In genomic region chr7:99374121-99375064, GRCh38 we compare ENCODE assay signal across 8 cellular contexts. TPM values are rescaled to one million over a fixed set of nuclear protein-coding genes. Genes with fewer than 3 reads are reported as not detected.
DNase-seq lines count a peak whose midpoint lies in the region; ATAC-seq and TF ChIP-seq lines count a peak whose summit lies in the region.

Gene ARPC1B (plus strand): TSS chr7:99374730. CDS start chr7:99385715, 10,985 bp downstream.

- H3K36me3 Mint-ChIP-seq in activated CD4-positive, alpha-beta memory T cell treated with anti-CD3 and anti-CD28 coated beads for 36 hours, result peaks cover 20% of the 10 kb centered on the region
- peaks cover 12% of the 10 kb centered on the region for H3K36me3 Mint-ChIP-seq in memory B cell

- DNase-seq in AG04450 (ENCODE audit: low read depth, low spot score), result no peak
- peak; percentile 82 for DNase-seq in NCI-H748 (lab: John Stamatoyannopoulos, UW; ENCODE audit: unreplicated experiment)
- peak; percentile 92 for DNase-seq in activated CD4-positive, alpha-beta memory T cell treated with anti-CD3 and anti-CD28 coated beads for 36 hours
- DNase-seq in effector CD8-positive, alpha-beta T cell (lab: John Stamatoyannopoulos, UW), result peak; percentile 75
- DNase-seq in memory B cell (ENCODE audit: low spot score in 2 of 2), result peak; percentile 69 to 74
- DNase-seq in stimulated activated CD8-positive, alpha-beta memory T cell treated with anti-CD3 and anti-CD28 coated beads, Interleukin-15, amount 100 ng/mL, for 24 hours (ENCODE audit: low read depth), result peak; percentile 70

- no peaks in the 10 kb centered on the region for H3K9me3 Mint-ChIP-seq in activated CD4-positive, alpha-beta memory T cell treated with anti-CD3 and anti-CD28 coated beads for 36 hours
- H3K9me3 Mint-ChIP-seq in memory B cell, result peaks cover 1% of the 10 kb centered on the region

- POLR2A ChIA-PET in AG04450 (lab: Yijun Ruan, JAX), result interaction anchor here (0.6 to 1.0 kb wide), 2 partner anchors 12 to 17 kb away, joined by 4 to 5 read pairs; no protein-coding TSS in a partner anchor
- POLR2A ChIA-PET in activated CD4-positive, alpha-beta memory T cell treated with anti-CD3 and anti-CD28 coated beads for 36 hours (lab: Charles Lee), result interaction anchor here (1.3 to 2.9 kb wide), 3 partner anchors 13 to 34 kb away, joined by 3 to 21 read pairs (median 7); partner anchors contain the start of genes BUD31 and PDAP1

- H3K4me3 Mint-ChIP-seq in activated CD4-positive, alpha-beta memory T cell treated with anti-CD3 and anti-CD28 coated beads for 36 hours, result peak within 1 kb of the TSS; percentile 84
- H3K4me3 Mint-ChIP-seq in memory B cell, result peak within 1 kb of the TSS; percentile 86

- H3K27ac ChIP-seq in AG04450 (ENCODE audit: low read depth, low read length), result no peak within 1 kb of the TSS

- CTCF ChIA-PET in AG04450 (lab: Charles Lee), result no interaction called here
- CTCF ChIA-PET in activated CD4-positive, alpha-beta memory T cell treated with anti-CD3 and anti-CD28 coated beads for 36 hours (lab: Charles Lee), result interaction anchor here (1.4 kb wide), 1 partner anchor 12 kb away, joined by 3 read pairs; no protein-coding TSS in a partner anchor

- peak within 1 kb of the TSS; percentile 72 for H3K4me3 ChIP-seq in AG04450 (ENCODE audit: low read depth, low read length)

- no peaks in the 10 kb centered on the region for H3K27me3 Mint-ChIP-seq in activated CD4-positive, alpha-beta memory T cell treated with anti-CD3 and anti-CD28 coated beads for 36 hours
- no peaks in the 10 kb centered on the region for H3K27me3 Mint-ChIP-seq in memory B cell

- peaks cover 33% of the 10 kb centered on the region for H3K4me1 Mint-ChIP-seq in activated CD4-positive, alpha-beta memory T cell treated with anti-CD3 and anti-CD28 coated beads for 36 hours (ENCODE audit: low read depth)
- peaks cover 11% of the 10 kb centered on the region for H3K4me1 Mint-ChIP-seq in memory B cell

- no peaks in the 10 kb centered on the region; the same call in 1 of the 2 replicates for H3K9me3 ChIP-seq in AG04450 (ENCODE audit: control insufficient read depth, insufficient read depth, low read length)

- intact Hi-C loops in activated CD4-positive, alpha-beta memory T cell treated with anti-CD3 and anti-CD28 coated beads for 36 hours (cut with micrococcal nuclease), result loop anchor here (1.0 to 2.0 kb wide), 3 partner anchors 34 to 496 kb away; partner anchors contain the start of genes BUD31, PDAP1 and TRRAP

- ATAC-seq in GM18520 (IDR thresholded peaks at IDR 0.05; ENCODE audit: unreplicated experiment) (peak; percentile 45), HG02981 (IDR thresholded peaks at IDR 0.05; ENCODE audit: unreplicated experiment) (peak; percentile 54), memory B cell (ENCODE audit: low read depth) (peak; percentile 73)

- H3K27me3 ChIP-seq in AG04450 (ENCODE audit: control insufficient read depth, insufficient read depth, low read length), result no peaks in the 10 kb centered on the region

- no peak for TF ChIP-seq CTCF in AG04450 (IDR thresholded peaks at IDR 0.05; ENCODE audit: low read depth, low read length)

- H3K27ac Mint-ChIP-seq in activated CD4-positive, alpha-beta memory T cell treated with anti-CD3 and anti-CD28 coated beads for 36 hours, result peak within 1 kb of the TSS; percentile 86
- H3K27ac Mint-ChIP-seq in memory B cell, result peak within 1 kb of the TSS; percentile 72

RNA-seq across cellular contexts. Expression of gene ARPC1B, which starts in this region (rescaled TPM):
- 190 and 245 TPM in 2 replicates for polyA plus RNA-seq in AG04450 (2011; rRNA removed)
- 69.5 and 83.5 TPM in 2 replicates for polyA minus RNA-seq in AG04450 (2011; rRNA and poly(A)+ RNA removed)
- 100 to 1,000 TPM; 432 to 435 TPM for total RNA-seq in activated CD4-positive, alpha-beta memory T cell treated with anti-CD3 and anti-CD28 coated beads for 36 hours
